ENCODE assay signal across 27 cellular contexts in the genomic region with DNA sequence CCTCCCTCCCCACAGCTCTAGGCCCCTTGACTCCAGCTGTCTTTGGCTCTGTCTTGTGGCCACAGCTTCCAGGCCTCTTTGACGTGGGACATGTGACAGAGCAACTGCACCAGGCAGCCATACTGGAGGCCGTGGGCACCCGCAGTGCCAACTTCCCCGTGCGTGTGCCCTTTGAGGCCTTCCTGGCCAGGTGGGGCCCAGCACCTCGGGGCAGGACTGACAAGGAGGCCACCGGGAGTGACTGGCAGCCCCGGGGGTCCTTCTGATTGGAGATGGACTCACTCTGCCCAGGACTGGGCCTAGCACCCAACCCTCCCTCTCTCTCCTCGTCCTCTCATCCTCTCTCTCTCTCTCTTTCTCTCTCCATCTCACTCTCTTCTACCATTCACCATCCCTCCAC. TPM values are rescaled to one million over a fixed set of nuclear protein-coding genes. Genes with fewer than 3 reads are reported as not detected.
DNase-seq lines count a peak whose midpoint lies in the region; ATAC-seq, FAIRE-seq and TF ChIP-seq lines count a peak whose summit lies in the region.
"Had no signal": no experiment of that assay in that cellular context is flagged by ENCODE, and none has a peak within 500 bp of the region (broad histone marks: within the 10 kb centered on the region; RNA-seq: fewer than 3 reads in every experiment).

No MANE protein-coding gene starts in this region.

- no peak overlapping the region for H2BK120ac ChIP-seq in neuronal stem cell (ENCODE audit: low read depth, low read length)

- peaks cover 2% of the 10 kb centered on the region for H3K27me3 Mint-ChIP-seq in memory B cell

- peak overlapping the region; percentile 12 for H4K91ac ChIP-seq in neuronal stem cell (ENCODE audit: low read depth, low read length, poor library complexity)

- no peak overlapping the region for H3K4me3 Mint-ChIP-seq in memory B cell
- H3K4me3 Mint-ChIP-seq: CD8-positive, alpha-beta T cell had no signal

- peak overlapping the region; percentile 53 for H2BK5ac ChIP-seq in neuronal stem cell (ENCODE audit: low read length)

- no peaks in the 10 kb centered on the region for H3K9me3 Mint-ChIP-seq in memory B cell
- H3K9me3 Mint-ChIP-seq: CD8-positive, alpha-beta T cell had no signal

- H2AK5ac ChIP-seq in neuronal stem cell (ENCODE audit: low read depth, low read length), result peak overlapping the region; percentile 84

- 100% methylated on average over 1 of the region's 9 CpGs; no CpG with 5 or more reads in 1 of the 2 donors for WGBS in neuronal stem cell (ENCODE audit: extremely low coverage in 2 of 2, insufficient read length in 2 of 2, insufficient replicate concordance in 1 of 2), 2 donors
- 74% methylated on average over 9 of the region's 9 CpGs for WGBS in suprapubic skin

- in situ Hi-C loops in Panc1 (cut with HindIII; ENCODE audit: low pct_unique_long_range_greater_than_20kb, low sequenced_read_pairs), result no loop called here

- no peaks in the 10 kb centered on the region for H3K79me1 ChIP-seq in neuronal stem cell (ENCODE audit: low read depth, low read length)

- no peak overlapping the region for H2AFZ ChIP-seq in neuronal stem cell (ENCODE audit: low read length)

- no peak overlapping the region for H3K4ac ChIP-seq in neuronal stem cell (ENCODE audit: low read length)

- H4K8ac ChIP-seq in neuronal stem cell (ENCODE audit: low read depth, low read length), result no peak overlapping the region

- TF ChIP-seq CTCF in Panc1 (IDR thresholded peaks at IDR 0.05), result no peak
- TF ChIP-seq CTCF in suprapubic skin (IDR thresholded peaks at IDR 0.05), result no peak

- no peaks in the 10 kb centered on the region for H3K36me3 ChIP-seq in Panc1 (ENCODE audit: control insufficient read depth, insufficient read depth, low read length)
- no peaks in the 10 kb centered on the region for H3K36me3 ChIP-seq in neuronal stem cell (replicated peaks in 1 of 2; ENCODE audit: control insufficient read depth in 2 of 2, insufficient read depth in 2 of 2, low read length in 2 of 2)
- H3K36me3 ChIP-seq in suprapubic skin, result no peaks in the 10 kb centered on the region
- H3K36me3 ChIP-seq: MG63, SJSA1 had no signal

- BruUV-seq in Panc1 (replicated peaks; lab: Mats Ljungman, UMichigan), result no TSS peak

- DNase-seq in Panc1 (ENCODE audit: low read depth, low spot score), result no peak
- no peak for DNase-seq in memory B cell (ENCODE audit: low spot score in 2 of 2)
- DNase-seq in neuronal stem cell (ENCODE audit: low spot score), result no peak
- no peak for DNase-seq in suprapubic skin (ENCODE audit: low spot score in 2 of 2)
- no peak for DNase-seq in GM19239 (ENCODE audit: insufficient read length, low spot score)
- no peak for DNase-seq in UCSD-AML1 (lab: John Stamatoyannopoulos, UW; ENCODE audit: unreplicated experiment)
- no peak for DNase-seq in OCI-M2 (lab: John Stamatoyannopoulos, UW; ENCODE audit: unreplicated experiment)
- DNase-seq: DMS 273 treated with DMSO at 0.1 percent for 48 hours, DMS79, GF-D8, H7, IMR-90, KG1, NCI-H1105 treated with DMSO at 0.1 percent for 48 hours, NCI-H146, NCI-H1930, NCI-H2107, NCI-H524, NCI-H748 treated with DMSO at 0.1 percent for 48 hours, PC-3 had no signal

- intact Hi-C loops in Panc1 (cut with micrococcal nuclease; ENCODE audit: unreplicated experiment), result no loop called here

- CTCF ChIA-PET in Panc1 (lab: Charles Lee), result interaction anchor here (0.6 to 2.7 kb wide), 2 partner anchors 30 to 132 kb away, joined by 5 to 12 read pairs; a partner anchor contains a TSS

- peak overlapping the region; percentile 24 for H3K27ac Mint-ChIP-seq in memory B cell
- H3K27ac Mint-ChIP-seq: CD8-positive, alpha-beta T cell had no signal

- ATAC-seq in Panc1 (0 out of 2 replicates have a peak, but pooled peaks have one; percentile 8), memory B cell (ENCODE audit: low read depth) (no peak)
- ATAC-seq: CD8-positive, alpha-beta T cell had no signal

- H3K36me3 Mint-ChIP-seq in memory B cell, result peaks cover 3% of the 10 kb centered on the region
- H3K36me3 Mint-ChIP-seq: CD8-positive, alpha-beta T cell had no signal

- H3K4me3 ChIP-seq in Panc1 (ENCODE audit: low read depth in 2 of 2, low read length in 2 of 2), result no peak overlapping the region
- H3K4me3 ChIP-seq in neuronal stem cell (ENCODE audit: low read length in 2 of 2), result no peak overlapping the region
- H3K4me3 ChIP-seq in suprapubic skin, result no peak overlapping the region
- H3K4me3 ChIP-seq: MG63, SJSA1 had no signal

- H3K4me1 ChIP-seq in Panc1 (ENCODE audit: control insufficient read depth, insufficient read depth, low read length) (no peaks in the 10 kb centered on the region), neuronal stem cell (ENCODE audit: control insufficient read depth in 2 of 2, insufficient read depth in 1 of 2, low read depth in 1 of 2, low read length in 2 of 2) (no peaks in the 10 kb centered on the region), suprapubic skin (peaks cover 31% of the 10 kb centered on the region)
- H3K4me1 ChIP-seq: SJSA1 had no signal

- TF ChIP-seq EP300 in suprapubic skin (IDR thresholded peaks at IDR 0.05), result no peak

- H3K27me3 ChIP-seq in Panc1 (ENCODE audit: control insufficient read depth, insufficient read depth, low read length), result no peaks in the 10 kb centered on the region
- H3K27me3 ChIP-seq in neuronal stem cell (ENCODE audit: control insufficient read depth in 3 of 3, insufficient read depth in 3 of 3, low read depth in 1 of 3, low read length in 3 of 3), result no peaks in the 10 kb centered on the region
- no peaks in the 10 kb centered on the region for H3K27me3 ChIP-seq in suprapubic skin
- H3K27me3 ChIP-seq: MG63, SJSA1 had no signal

- no peak for FAIRE-seq in GM19239 (lab: Jason Lieb, UNC)
- FAIRE-seq: GM12892 had no signal

- no peaks in the 10 kb centered on the region for H3K9me3 ChIP-seq in Panc1 (ENCODE audit: control insufficient read depth, insufficient read depth, low read depth, low read length)
- H3K9me3 ChIP-seq in neuronal stem cell (replicated peaks in 1 of 2; ENCODE audit: control insufficient read depth in 2 of 2, insufficient read depth in 1 of 2, low read depth in 1 of 2, low read length in 2 of 2), result peaks cover 0 to 2% of the 10 kb centered on the region in 2 donors
- no peaks in the 10 kb centered on the region for H3K9me3 ChIP-seq in suprapubic skin
- H3K9me3 ChIP-seq: MG63, SJSA1 had no signal

- H3K27ac ChIP-seq in Panc1 (ENCODE audit: low read length) (no peak overlapping the region), neuronal stem cell (replicated peaks; ENCODE audit: low read length) (no peak overlapping the region), suprapubic skin (peak overlapping the region; percentile 55)
- H3K27ac ChIP-seq: C4-2B, SJSA1 had no signal

- POLR2A ChIA-PET in Panc1 (lab: Charles Lee), result no interaction called here

- H3K4me2 ChIP-seq in neuronal stem cell (ENCODE audit: insufficient read depth, low read length, poor library complexity, severe bottlenecking), result no peak overlapping the region

- no peak overlapping the region for H3K9ac ChIP-seq in neuronal stem cell (ENCODE audit: low read depth, low read length, poor library complexity)

- H3K4me1 Mint-ChIP-seq in memory B cell, result peaks cover 7% of the 10 kb centered on the region

- H3K18ac ChIP-seq in neuronal stem cell (ENCODE audit: low read length), result peak overlapping the region; percentile 28

- H2BK15ac ChIP-seq in neuronal stem cell (ENCODE audit: low read length), result no peak overlapping the region

- H3K23ac ChIP-seq in neuronal stem cell (ENCODE audit: low read depth, low read length, poor library complexity), result no peak overlapping the region

- no peak overlapping the region for H3K14ac ChIP-seq in neuronal stem cell (ENCODE audit: low read length)

- no peak overlapping the region for H2BK12ac ChIP-seq in neuronal stem cell (ENCODE audit: low read length)

- TF ChIP-seq POLR2A in suprapubic skin (IDR thresholded peaks at IDR 0.05), result no peak

RNA-seq across cellular contexts. Expression of a gene that starts 15.5 kb away (rescaled TPM):
- total RNA-seq in Panc1 (2021; ENCODE audit: unreplicated experiment) (26.5 TPM), suprapubic skin (100 to 1,000 TPM in 1 of 4 donors, 10 to 100 TPM in 3; 28.4 to 126 (median 76.1) TPM)
- polyA plus RNA-seq in Panc1 (2012; ENCODE audit: insufficient read length), result 26.4 TPM
- 8.5 TPM for polyA plus RNA-seq in neuronal stem cell (2013, experiment 1 of 2)
- polyA plus RNA-seq in neuronal stem cell (2013, experiment 2 of 2), result 8.9 TPM
- total RNA-seq: RPMI7951 had no signal

RNA-seq across cellular contexts. Expression of a gene that starts 30.1 kb away (rescaled TPM):
- total RNA-seq in Panc1 (2021; ENCODE audit: unreplicated experiment) (0.10 TPM), suprapubic skin (10 to 100 TPM in 2 of 4 donors, 1 to 10 TPM in 2; 1.7 to 11.8 (median 8.6) TPM)
- 0.24 TPM for polyA plus RNA-seq in Panc1 (2012; ENCODE audit: insufficient read length)
- not detected for polyA plus RNA-seq in neuronal stem cell (2013, experiment 1 of 2)
- polyA plus RNA-seq in neuronal stem cell (2013, experiment 2 of 2), result not detected
- total RNA-seq: A673, H7, IMR-90, RPMI7951 had no signal
- polyA plus RNA-seq: IMR-90 had no signal
